In genomic region chr5:93433422-93433821, GRCh38 we compare ENCODE assay signal across 22 cellular contexts.
DNase-seq lines count a peak whose midpoint lies in the region; ATAC-seq and TF ChIP-seq lines count a peak whose summit lies in the region.
"Had no signal": no experiment of that assay in that cellular context is flagged by ENCODE, and none has a peak within 500 bp of the region (broad histone marks: within the 10 kb centered on the region; RNA-seq: fewer than 3 reads in every experiment).

No MANE protein-coding gene starts in this region.

- intact Hi-C loops in left ventricle myocardium superior (cut with micrococcal nuclease) (no loop called here), upper lobe of right lung (cut with DNase I) (no loop called here)

- H3K79me2 ChIP-seq in fibroblast of lung (ENCODE audit: control insufficient read depth, insufficient read depth, low read length): no peaks in the 10 kb centered on the region

- H3K9ac ChIP-seq in fibroblast of lung (ENCODE audit: insufficient read depth, low read length): no peak overlapping the region

- H3K4me3 ChIP-seq in fibroblast of lung (replicated peaks in 1 of 4; ENCODE audit: control extremely low read depth in 1 of 4, insufficient read depth in 1 of 4, low read depth in 3 of 4, low read length in 4 of 4): no peak overlapping the region
- no peak overlapping the region for H3K4me3 ChIP-seq in skeletal muscle cell (ENCODE audit: low read depth, low read length)
- H3K4me3 ChIP-seq in upper lobe of right lung: no peak overlapping the region
- H3K4me3 ChIP-seq: PC-9, prostate gland, upper lobe of left lung had no signal

- no peak overlapping the region for H2AFZ ChIP-seq in fibroblast of lung (ENCODE audit: low read length)
- H2AFZ ChIP-seq: PC-9 had no signal

- TF ChIP-seq CTCF in fibroblast of lung (conservative IDR thresholded peaks at IDR 0.05 in 1 of 2, IDR thresholded peaks at IDR 0.05 in 1 of 2; ENCODE audit: low read depth in 1 of 2, low read length in 2 of 2) (no peak), upper lobe of right lung (IDR thresholded peaks at IDR 0.05) (no peak)

- H3K27ac ChIP-seq in fibroblast of lung (ENCODE audit: insufficient read depth, low read length): no peak overlapping the region
- no peak overlapping the region for H3K27ac ChIP-seq in upper lobe of right lung
- H3K27ac ChIP-seq: 22Rv1, PC-9, prostate gland, upper lobe of left lung had no signal

- H3K9me3 ChIP-seq in fibroblast of lung (ENCODE audit: control insufficient read depth, insufficient read depth, low read depth, low read length) (no peaks in the 10 kb centered on the region), upper lobe of right lung (no peaks in the 10 kb centered on the region)
- H3K9me3 ChIP-seq: prostate gland, upper lobe of left lung had no signal

- H3K36me3 ChIP-seq in fibroblast of lung (ENCODE audit: control insufficient read depth, insufficient read depth, low read length): no peaks in the 10 kb centered on the region
- H3K36me3 ChIP-seq in upper lobe of right lung: no peaks in the 10 kb centered on the region
- H3K36me3 ChIP-seq: prostate gland, upper lobe of left lung had no signal

- ATAC-seq in left ventricle myocardium superior (no peak), upper lobe of right lung (no peak), HG02885 (IDR thresholded peaks at IDR 0.05; ENCODE audit: poor library complexity, unreplicated experiment) (no peak)
- ATAC-seq: HCT116; naive thymus-derived CD4-positive, alpha-beta T cell had no signal

- no peaks in the 10 kb centered on the region for H4K20me1 ChIP-seq in fibroblast of lung (ENCODE audit: control insufficient read depth, extremely low read depth, insufficient read depth, low read length)

- H3K4me2 ChIP-seq in fibroblast of lung (ENCODE audit: extremely low read depth, insufficient read depth, low read length): no peak overlapping the region
- H3K4me2 ChIP-seq: PC-9 had no signal

- H3K27me3 ChIP-seq in fibroblast of lung (ENCODE audit: control insufficient read depth, insufficient read depth, low read length) (no peaks in the 10 kb centered on the region), upper lobe of right lung (no peaks in the 10 kb centered on the region)
- H3K27me3 ChIP-seq: upper lobe of left lung had no signal

- H3K4me1 ChIP-seq in fibroblast of lung (ENCODE audit: control insufficient read depth, extremely low read depth, insufficient read depth, low read length): no peaks in the 10 kb centered on the region
- H3K4me1 ChIP-seq in upper lobe of right lung: no peaks in the 10 kb centered on the region
- H3K4me1 ChIP-seq: prostate gland, upper lobe of left lung had no signal

- DNase-seq in DMS53 (lab: John Stamatoyannopoulos, UW): peak; percentile 9
- DNase-seq in DMS53 treated with DMSO at 0.1 percent for 48 hours (lab: John Stamatoyannopoulos, UW; ENCODE audit: unreplicated experiment): no peak
- DNase-seq in RKO (ENCODE audit: low spot score): peak; percentile 84
- DNase-seq in fibroblast of lung (ENCODE audit: low read depth in 2 of 2): peak; percentile 75 to 90
- peak; percentile 93 for DNase-seq in skeletal muscle cell (ENCODE audit: low read depth)
- no peak for DNase-seq in left ventricle myocardium superior
- DNase-seq in upper lobe of right lung: no peak
- DNase-seq: activated CD4-positive, alpha-beta T cell treated with anti-CD3 and anti-CD28 coated beads, Interleukin-2, amount 50 U/mL, for 48 hours; activated T-cell treated with anti-CD3 and anti-CD28 coated beads, Interleukin-2, amount 50 U/mL, for 1 hour; caudate nucleus; effector memory CD4-positive, alpha-beta T cell; GDM1; naive thymus-derived CD4-positive, alpha-beta T cell; NCI-H1092 treated with DMSO at 0.1 percent for 48 hours; NCI-H69; stimulated activated naive CD4-positive, alpha-beta T cell treated with Interleukin-2 at 50 U/mL for 16 hours; upper lobe of left lung had no signal

Comparison
In these comparisons a context has a peak if more than half of its experiments do, and no peak if none do; other contexts are left out.
1. DNase-seq: peak in DMS53 (single experiment), RKO (single experiment), fibroblast of lung (2 of 2) and skeletal muscle cell (single experiment); none in DMS53 treated with DMSO at 0.1 percent for 48 hours (single experiment), left ventricle myocardium superior (single experiment) and upper lobe of right lung (single experiment).